24 cellular contexts compared by ENCODE assay signal in the genomic region with DNA sequence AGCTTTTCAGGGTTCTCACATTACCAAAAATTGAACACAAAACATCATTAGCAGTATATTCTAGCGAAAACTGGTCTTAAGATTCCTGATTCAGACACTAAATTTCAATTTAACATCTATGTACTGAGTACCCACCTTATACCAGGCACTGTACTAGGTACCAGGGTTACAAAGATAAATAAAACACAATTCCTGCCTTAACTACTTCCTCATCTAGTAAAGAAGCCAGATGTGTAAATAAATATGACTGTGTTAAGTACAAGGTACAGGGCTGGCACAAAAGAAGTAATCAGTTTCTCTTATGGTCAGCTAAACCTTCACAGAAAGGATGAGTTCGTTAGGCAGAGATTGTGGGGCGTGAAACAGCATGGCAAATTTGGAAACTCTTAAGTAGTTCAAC. TPM values are rescaled to one million over a fixed set of nuclear protein-coding genes. Genes with fewer than 3 reads are reported as not detected.
A peak's percentile ranks its signal among the peaks of the same experiment; 100 is the strongest.
DNase-seq lines count a peak whose midpoint lies in the region; ATAC-seq, FAIRE-seq and TF ChIP-seq lines count a peak whose summit lies in the region.
"Had no signal": no experiment of that assay in that cellular context is flagged by ENCODE, and none has a peak within 500 bp of the region (broad histone marks: within the 10 kb centered on the region; RNA-seq: fewer than 3 reads in every experiment).

No MANE protein-coding gene starts in this region.

- intact Hi-C loops in left colon (cut with DNase I, micrococcal nuclease) (no loop called here), uterus (cut with DNase I; ENCODE audit: low total_unique reads) (no loop called here)

- WGBS in small intestine, 3 donors, result 69 to 83% (median 80%) methylated on average over 3 of the region's 3 CpGs

- H3K27ac ChIP-seq in small intestine (ENCODE audit: low read depth in 1 of 2, low read length in 1 of 2) (peak overlapping the region in 1 of 2 donors; percentile 28), uterus (no peak overlapping the region)
- H3K27ac ChIP-seq: GM23248 had no signal

- H3K4me1 ChIP-seq in small intestine (ENCODE audit: control insufficient read depth in 2 of 2, insufficient read depth in 1 of 2, low read depth in 1 of 2, low read length in 1 of 2) (peaks cover 13 to 14% of the 10 kb centered on the region in 2 donors), uterus (no peaks in the 10 kb centered on the region)

- peak; percentile 31 for DNase-seq in NCI-H69 (lab: John Stamatoyannopoulos, UW)
- DNase-seq in T-helper 17 cell, result no peak
- no peak for DNase-seq in left colon
- DNase-seq in small intestine, result peak; percentile 61
- DNase-seq in T-helper 1 cell, result no peak
- no peak for DNase-seq in uterus
- DNase-seq: ACHN; BE2C; C1 segment of cervical spinal cord; CD4-positive, CD25-positive, alpha-beta regulatory T cell; CD8-positive, alpha-beta memory T cell; COR-L47; DMS 273 treated with DMSO at 0.1 percent for 48 hours; DMS53; DND-41; EL; GM23248 had no signal

- no peak for TF ChIP-seq POLR2A in uterus (IDR thresholded peaks at IDR 0.05)

- peaks cover 14% of the 10 kb centered on the region for H3K36me3 Mint-ChIP-seq in T-helper 17 cell (ENCODE audit: low read depth)

- H3K4me3 ChIP-seq in small intestine (ENCODE audit: low read depth in 1 of 2, low read length in 2 of 2) (no peak overlapping the region), uterus (no peak overlapping the region)
- H3K4me3 ChIP-seq: GM23248, HAP-1 had no signal

- no peaks in the 10 kb centered on the region for H3K27me3 Mint-ChIP-seq in T-helper 17 cell
- H3K27me3 Mint-ChIP-seq: CD4-positive, CD25-positive, alpha-beta regulatory T cell had no signal

- H3K9me3 ChIP-seq in T-helper 17 cell (ENCODE audit: control insufficient read depth, low read length, poor library complexity, severe bottlenecking) (no peaks in the 10 kb centered on the region), small intestine (ENCODE audit: control insufficient read depth, low read depth) (no peaks in the 10 kb centered on the region), uterus (no peaks in the 10 kb centered on the region)
- H3K9me3 ChIP-seq: BE2C, HAP-1 had no signal

- no peak for TF ChIP-seq CTCF in uterus (IDR thresholded peaks at IDR 0.05)

- FAIRE-seq in small intestine (lab: Jason Lieb, UNC), result no peak
- FAIRE-seq: A204.1, GM12891, GM19239 had no signal

- no peak overlapping the region for H3K4me3 Mint-ChIP-seq in T-helper 17 cell

- H3K27me3 ChIP-seq in small intestine (ENCODE audit: control insufficient read depth in 2 of 2, insufficient read depth in 2 of 2, low read length in 2 of 2), result no peaks in the 10 kb centered on the region
- no peaks in the 10 kb centered on the region for H3K27me3 ChIP-seq in uterus
- H3K27me3 ChIP-seq: BE2C had no signal

- peak overlapping the region; percentile 49 for H3K27ac Mint-ChIP-seq in T-helper 17 cell
- H3K27ac Mint-ChIP-seq: CD4-positive, CD25-positive, alpha-beta regulatory T cell had no signal

- ATAC-seq in T-helper 17 cell (no peak), left colon (peak; percentile 63)

- peaks cover 33% of the 10 kb centered on the region for H3K4me1 Mint-ChIP-seq in T-helper 17 cell

- H3K36me3 ChIP-seq in small intestine (ENCODE audit: control insufficient read depth in 2 of 2, insufficient read depth in 2 of 2, low read length in 2 of 2) (peaks cover 2 to 5% of the 10 kb centered on the region in 2 donors), uterus (no peaks in the 10 kb centered on the region)

RNA-seq across cellular contexts. Expression of gene FARSB, which starts 6.1 kb away (rescaled TPM):
- total RNA-seq in T-helper 17 cell (10 to 100 TPM; 12.5 to 13.2 TPM), left colon (10 to 100 TPM; 19.2 to 27.3 TPM), uterus (10 to 100 TPM in 3 of 4 donors, 1 to 10 TPM in 1; 9.4 to 24.1 (median 16.2) TPM)
- 10 to 100 TPM in 2 of 3 donors, 1 to 10 TPM in 1; 9.2 to 31.9 (median 11.9) TPM for polyA plus RNA-seq in small intestine

RNA-seq across cellular contexts. Expression of gene MOGAT1, which starts 21.7 kb away (rescaled TPM):
- total RNA-seq in T-helper 17 cell (not detected), left colon (under 1 TPM in 1 of 2 donors, not detected in 1; 0.25 TPM), uterus (not detected)
- polyA plus RNA-seq in small intestine, result under 1 TPM in 1 of 3 donors, not detected in 2; 0.07 TPM
- total RNA-seq: CD4-positive, CD25-positive, alpha-beta regulatory T cell; CD8-positive, alpha-beta memory T cell; G401; GM23248; H4; HT-29 had no signal
- polyA plus RNA-seq: CD4-positive, CD25-positive, alpha-beta regulatory T cell; CD8-positive, alpha-beta memory T cell; GM23248 had no signal

Comparison
In these comparisons a context has a peak if more than half of its experiments do, and no peak if none do; other contexts are left out.
1. DNase-seq: peak in NCI-H69 (single experiment) and small intestine (single experiment); none in T-helper 17 cell (0 of 3), left colon (0 of 2), T-helper 1 cell (0 of 5) and uterus (0 of 2).